Comparison of ENCODE assay signal across 16 cellular contexts in genomic region chr6:41571066-41571780, GRCh38. TPM values are rescaled to one million over a fixed set of nuclear protein-coding genes. Genes with fewer than 3 reads are reported as not detected.
DNase-seq lines count a peak whose midpoint lies in the region; ATAC-seq and TF ChIP-seq lines count a peak whose summit lies in the region.
"Had no signal": no experiment of that assay in that cellular context is flagged by ENCODE, and none has a peak within 500 bp of the region (broad histone marks: within the 10 kb centered on the region; RNA-seq: fewer than 3 reads in every experiment).

No MANE protein-coding gene starts in this region.

- intact Hi-C loops in thyroid gland (cut with DNase I) (no loop called here), left lung (cut with DNase I) (loop anchor here in 1 of 2 donors (10.0 kb wide), 1 partner anchor 346 kb away; the partner anchor contains the start of gene TREML4)

- WGBS in mesodermal cell (ENCODE audit: insufficient coverage in 2 of 2), 2 experiments, result 56 to 68% methylated on average over 7 to 13 of the region's 15 CpGs
- 71 to 72% methylated on average over 15 of the region's 15 CpGs for WGBS in thyroid gland, 2 donors

- peaks cover 36% of the 10 kb centered on the region for H3K36me3 ChIP-seq in mesodermal cell (ENCODE audit: control insufficient read depth, insufficient read depth, low read length)
- H3K36me3 ChIP-seq in thyroid gland, result peaks cover 7 to 10% of the 10 kb centered on the region in 2 donors
- H3K36me3 ChIP-seq in left lung, result peaks cover 0 to 26% of the 10 kb centered on the region in 2 donors

- no peak overlapping the region for H3K4me3 ChIP-seq in mesodermal cell (ENCODE audit: extremely low read depth, insufficient read depth, low read length, poor library complexity, severe bottlenecking)
- no peak overlapping the region for H3K4me3 ChIP-seq in thyroid gland (replicated peaks in 1 of 3)
- H3K4me3 ChIP-seq in left lung, result no peak overlapping the region
- H3K4me3 ChIP-seq: heart left ventricle had no signal

- TF ChIP-seq CTCF in thyroid gland (IDR thresholded peaks at IDR 0.05), result no peak
- TF ChIP-seq CTCF in left lung (IDR thresholded peaks at IDR 0.05), result no peak

- peak; percentile 36; the same call in 2 of the 3 replicates for ATAC-seq in SK-N-SH treated with all-trans-retinoic acid at 6 μM for 48 hours
- no peak for ATAC-seq in left lung
- no peak for ATAC-seq in GM19328 (IDR thresholded peaks at IDR 0.05; ENCODE audit: unreplicated experiment)
- ATAC-seq: HCT116, heart left ventricle, left lobe of liver, natural killer cell, Right ventricle myocardium inferior had no signal

- H3K27ac ChIP-seq in mesodermal cell (ENCODE audit: low read depth, low read length, severe bottlenecking) (peak overlapping the region; percentile 23), thyroid gland (peak overlapping the region; percentile 86 to 88 (median 86)), left lung (no peak overlapping the region)
- H3K27ac ChIP-seq: brain microvascular endothelial cell had no signal

- H3K4me1 ChIP-seq in mesodermal cell (ENCODE audit: control insufficient read depth, insufficient read depth, low read length, poor library complexity, severe bottlenecking), result peaks cover 68% of the 10 kb centered on the region
- H3K4me1 ChIP-seq in thyroid gland, result peaks cover 88 to 100% of the 10 kb centered on the region in 2 donors
- H3K4me1 ChIP-seq in left lung, result peaks cover 7 to 9% of the 10 kb centered on the region in 2 donors

- peak in 1 of 2 donors; percentile 28 for TF ChIP-seq POLR2A in thyroid gland (IDR thresholded peaks at IDR 0.05)

- H3K9me3 ChIP-seq in mesodermal cell (ENCODE audit: control insufficient read depth, low read length) (no peaks in the 10 kb centered on the region), thyroid gland (no peaks in the 10 kb centered on the region), left lung (no peaks in the 10 kb centered on the region)
- H3K9me3 ChIP-seq: heart left ventricle had no signal

- H3K27me3 ChIP-seq in thyroid gland (no peaks in the 10 kb centered on the region), left lung (no peaks in the 10 kb centered on the region)
- H3K27me3 ChIP-seq: brain microvascular endothelial cell, heart left ventricle had no signal

- DNase-seq in activated naive CD4-positive, alpha-beta T cell treated with Interleukin-2 at 50 U/mL for 16 hours, result peak; percentile 16
- DNase-seq in activated naive CD4-positive, alpha-beta T cell (lab: John Stamatoyannopoulos, UW), result no peak
- DNase-seq in thyroid gland (peak; percentile 90 to 93), left lung (no peak), NCI-H1048 (lab: John Stamatoyannopoulos, UW) (no peak)
- DNase-seq: brain microvascular endothelial cell, heart left ventricle, natural killer cell, NCI-H1694, small intestine had no signal

TF ChIP-seq in SK-N-SH treated with all-trans-retinoic acid at 6 μM for 48 hours, 23 proteins besides CTCF, POLR2A, EP300 and RAD21:
- TF ChIP-seq TCF4 (CRISPR knock-in tag; IDR thresholded peaks at IDR 0.05; ENCODE audit: borderline replicate concordance), result no peak
- TF ChIP-seq ZFP3 (CRISPR knock-in tag; IDR thresholded peaks at IDR 0.05), result no peak
- TF ChIP-seq ARNTL (CRISPR knock-in tag; IDR thresholded peaks at IDR 0.05; ENCODE audit: borderline replicate concordance, low read depth), result no peak
- TF ChIP-seq CSRNP3 (CRISPR knock-in tag; IDR thresholded peaks at IDR 0.05), result no peak
- TF ChIP-seq ISL1 (CRISPR knock-in tag; IDR thresholded peaks at IDR 0.05), result no peak
- no peak for TF ChIP-seq TSHZ2 (CRISPR knock-in tag; IDR thresholded peaks at IDR 0.05)
- TF ChIP-seq POU6F1 (CRISPR knock-in tag; IDR thresholded peaks at IDR 0.05; ENCODE audit: borderline replicate concordance, low read depth), result no peak
- no peak for TF ChIP-seq ZC3H10 (CRISPR knock-in tag; IDR thresholded peaks at IDR 0.05)
- no peak for TF ChIP-seq OSR1 (CRISPR knock-in tag; IDR thresholded peaks at IDR 0.05)
- no peak for TF ChIP-seq TOX (CRISPR knock-in tag; IDR thresholded peaks at IDR 0.05; ENCODE audit: borderline replicate concordance)
- TF ChIP-seq RARB (CRISPR knock-in tag; IDR thresholded peaks at IDR 0.05), result no peak
- TF ChIP-seq GLIS3 (CRISPR knock-in tag; IDR thresholded peaks at IDR 0.05), result no peak
- no peak for TF ChIP-seq ZNF565 (CRISPR knock-in tag; conservative IDR thresholded peaks at IDR 0.05; ENCODE audit: low read depth)
- no peak for TF ChIP-seq PATZ1 (CRISPR knock-in tag; IDR thresholded peaks at IDR 0.05; ENCODE audit: borderline replicate concordance)
- no peak for TF ChIP-seq ZNF70 (CRISPR knock-in tag; IDR thresholded peaks at IDR 0.05)

RNA-seq across cellular contexts. Expression of gene FOXP4, which starts 25.0 kb away (rescaled TPM):
- polyA plus RNA-seq in mesodermal cell (2013, experiment 1 of 2), result 26.7 TPM
- polyA plus RNA-seq in mesodermal cell (2013, experiment 2 of 2), result 25.3 TPM
- total RNA-seq in thyroid gland (10 to 100 TPM; 12.6 to 42.4 (median 23.7) TPM), left lung (10 to 100 TPM; 26.9 to 33.7 TPM)

Comparison
In these comparisons a context has a peak if more than half of its experiments do, and no peak if none do; other contexts are left out.
1. DNase-seq: peak in activated naive CD4-positive, alpha-beta T cell treated with Interleukin-2 at 50 U/mL for 16 hours (single experiment) and thyroid gland (2 of 2); none in activated naive CD4-positive, alpha-beta T cell (0 of 4), left lung (0 of 2) and NCI-H1048 (single experiment).
2. H3K27ac ChIP-seq: peak in mesodermal cell (single experiment) and thyroid gland (3 of 3); none in left lung (0 of 2).